ENCODE assay signal across 2 cellular contexts in genomic region chr13:30959678-30960077, GRCh38.
TF ChIP-seq lines count a peak whose summit lies in the region.

No MANE protein-coding gene starts in this region.

TF ChIP-seq in H1, 55 proteins besides CTCF, POLR2A, EP300 and RAD21 (continued from another document):
- TF ChIP-seq RBBP5 (IDR thresholded peaks at IDR 0.05; ENCODE audit: borderline replicate concordance, low read depth, low read length): no peak
TF ChIP-seq in H1: peak in this region for 1.

TF ChIP-seq in neural cell, 6 proteins besides CTCF, POLR2A, EP300 and RAD21:
- TF ChIP-seq REST (IDR thresholded peaks at IDR 0.05; ENCODE audit: borderline replicate concordance): peak; percentile 87
- TF ChIP-seq MXI1 (conservative IDR thresholded peaks at IDR 0.05; ENCODE audit: poor library complexity, severe bottlenecking): no peak
- no peak for TF ChIP-seq EZH2 (IDR thresholded peaks at IDR 0.05; ENCODE audit: borderline replicate concordance, insufficient read depth, low read length, poor library complexity, severe bottlenecking)
